Comparison of ENCODE assay signal across 8 cellular contexts in genomic region chr14:76956253-76957090, GRCh38.
DNase-seq lines count a peak whose midpoint lies in the region; ATAC-seq and TF ChIP-seq lines count a peak whose summit lies in the region.

No MANE protein-coding gene starts in this region.

- no peaks in the 10 kb centered on the region for H3K9me3 ChIP-seq in RWPE2 (ENCODE audit: severe bottlenecking)

- TF ChIP-seq CTCF in RWPE2 (IDR thresholded peaks at IDR 0.05; ENCODE audit: poor library complexity, severe bottlenecking) (peak; percentile 3), fibroblast of the aortic adventitia (IDR thresholded peaks at IDR 0.05; ENCODE audit: insufficient read depth, low read length) (no peak), nephron progenitor cell (IDR thresholded peaks at IDR 0.05) (no peak)

- in situ Hi-C loops in Caki2 (cut with HindIII; ENCODE audit: low pct_unique_long_range_greater_than_20kb, low sequenced_read_pairs), result no loop called here

- no peaks in the 10 kb centered on the region for H3K36me3 Mint-ChIP-seq in nephron progenitor cell (ENCODE audit: low read depth)

- H3K27me3 ChIP-seq in RWPE2 (ENCODE audit: insufficient read depth, poor library complexity, severe bottlenecking), result no peaks in the 10 kb centered on the region

- H3K4me1 ChIP-seq in RWPE2 (ENCODE audit: insufficient read depth, poor library complexity, severe bottlenecking), result peaks cover 69% of the 10 kb centered on the region

- H3K27me3 Mint-ChIP-seq in nephron progenitor cell (ENCODE audit: low read depth, poor library complexity), result peaks cover 12% of the 10 kb centered on the region

- DNase-seq in Caki2 (ENCODE audit: low read depth) (peak; percentile 92), M059J (ENCODE audit: low read depth) (peak; percentile 98), RWPE2 (ENCODE audit: low spot score) (peak; percentile 99), fibroblast of the aortic adventitia (ENCODE audit: low read depth) (peak; percentile 90), nephron progenitor cell (peak; percentile 84)
- peak; percentile 86 for DNase-seq in activated effector memory CD4-positive, alpha-beta T cell treated with Interleukin-2 at 50 U/mL for 16 hours
- DNase-seq in stimulated activated naive CD8-positive, alpha-beta T cell treated with anti-CD3 and anti-CD28 coated beads, Interleukin-15, Interleukin-2, amounts not matched to agents 100 U/mL and 50 U/mL, for 24 hours, result peak; percentile 93

- peak overlapping the region; percentile 76 for H3K4me3 Mint-ChIP-seq in nephron progenitor cell

- H3K27ac Mint-ChIP-seq in nephron progenitor cell, result peak overlapping the region; percentile 92

- H3K4me1 Mint-ChIP-seq in nephron progenitor cell, result peaks cover 76% of the 10 kb centered on the region

- peak overlapping the region; percentile 95 for H3K27ac ChIP-seq in RWPE2 (ENCODE audit: poor library complexity, severe bottlenecking)

- ATAC-seq in GM21619 (IDR thresholded peaks at IDR 0.05; ENCODE audit: unreplicated experiment) (peak; percentile 44), RWPE2 (ENCODE audit: low read depth) (peak; percentile 57)
- peak; percentile 72 for ATAC-seq in stimulated activated naive CD8-positive, alpha-beta T cell treated with anti-CD3 and anti-CD28 coated beads, Interleukin-15, Interleukin-2, amounts not matched to agents 100 U/mL and 50 U/mL, for 24 hours

- no peaks in the 10 kb centered on the region for H3K9me3 Mint-ChIP-seq in nephron progenitor cell

- no peaks in the 10 kb centered on the region for H3K36me3 ChIP-seq in RWPE2 (ENCODE audit: low read depth)

- H3K4me3 ChIP-seq in RWPE2 (ENCODE audit: severe bottlenecking) (no peak overlapping the region), fibroblast of the aortic adventitia (ENCODE audit: low read depth, low read length) (peak overlapping the region; percentile 42)
